In the genomic region with DNA sequence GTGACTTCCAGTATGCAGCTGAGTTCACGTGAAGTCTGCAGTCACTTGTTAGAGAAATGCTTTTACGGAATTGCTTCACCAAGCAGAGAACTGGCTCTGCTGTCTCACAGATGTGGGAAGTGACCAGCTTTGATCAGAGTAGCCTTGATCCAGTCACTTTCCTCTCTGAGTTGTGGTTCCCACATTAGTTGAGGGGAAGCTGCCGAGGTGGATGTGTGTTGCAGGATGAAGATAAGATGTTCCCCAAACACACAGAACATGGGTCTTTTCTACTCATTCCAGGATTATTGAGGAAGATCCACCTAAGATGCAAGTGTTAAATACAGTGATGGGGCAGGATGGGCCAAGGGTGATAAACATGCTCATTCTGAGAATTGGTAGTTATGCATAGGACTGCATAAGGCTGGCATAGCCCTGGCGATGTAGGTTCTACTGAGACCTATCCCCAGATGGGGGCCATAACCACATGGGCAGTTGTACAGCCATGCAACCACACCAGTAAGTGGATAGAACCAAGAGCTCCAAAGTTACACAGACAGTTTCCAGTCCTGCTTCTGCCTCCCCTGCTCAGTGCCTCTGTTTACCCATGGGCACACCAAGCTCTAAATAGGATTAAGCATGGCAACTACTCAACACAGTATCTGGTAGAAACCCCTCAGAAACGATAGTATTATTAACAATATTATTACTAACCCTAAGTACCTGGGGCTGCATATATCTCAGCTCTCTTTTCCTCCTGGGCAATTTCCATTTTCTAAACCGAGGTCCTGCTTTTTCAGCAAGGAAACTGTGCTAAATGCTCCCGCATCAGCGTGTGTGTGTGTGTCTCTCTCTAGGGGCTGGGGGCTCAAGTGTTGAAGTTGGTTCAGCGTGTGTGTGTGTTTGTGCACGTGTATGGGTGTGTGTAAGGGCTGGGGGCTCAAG, we compare ENCODE assay signal across 8 cellular contexts.
DNase-seq lines count a peak whose midpoint lies in the region; ATAC-seq, FAIRE-seq and TF ChIP-seq lines count a peak whose summit lies in the region.

No MANE protein-coding gene starts in this region.

- peaks cover 48% of the 10 kb centered on the region for H3K4me1 Mint-ChIP-seq in WTC11
- peaks cover 62% of the 10 kb centered on the region for H3K4me1 Mint-ChIP-seq in glutamatergic neuron (ENCODE audit: low read depth, unreplicated experiment)

- CTCF ChIA-PET in WTC11 (lab: Charles Lee) = interaction anchor here (0.8 to 2.8 kb wide), 3 partner anchors 9 to 315 kb away, joined by 4 to 12 read pairs (median 8); no protein-coding TSS in a partner anchor

- peaks cover 8 to 25% of the 10 kb centered on the region in 2 donors for H3K4me1 ChIP-seq in gastrocnemius medialis

- H3K4me3 Mint-ChIP-seq in WTC11 (peak overlapping the region; percentile 91), glutamatergic neuron (ENCODE audit: unreplicated experiment) (peak overlapping the region; percentile 89)

- H3K27me3 Mint-ChIP-seq in WTC11 (ENCODE audit: low read depth) (peaks cover 6% of the 10 kb centered on the region), glutamatergic neuron (ENCODE audit: unreplicated experiment) (peaks cover 2% of the 10 kb centered on the region)

- no peaks in the 10 kb centered on the region for H3K27me3 ChIP-seq in gastrocnemius medialis

- no peak for TF ChIP-seq CTCF in WTC11 (IDR thresholded peaks at IDR 0.05)
- TF ChIP-seq CTCF in glutamatergic neuron (IDR thresholded peaks at IDR 0.05; ENCODE audit: partially characterized antibody, unreplicated experiment) = no peak
- no peak for TF ChIP-seq CTCF in gastrocnemius medialis (IDR thresholded peaks at IDR 0.05 in 4 of 5, conservative IDR thresholded peaks at IDR 0.05 in 1 of 5)

- no peak for ATAC-seq in WTC11
- no peak for ATAC-seq in gastrocnemius medialis
- ATAC-seq in HG02571 (IDR thresholded peaks at IDR 0.05; ENCODE audit: unreplicated experiment) = no peak
- no peak for ATAC-seq in GM21723 (IDR thresholded peaks at IDR 0.05; ENCODE audit: unreplicated experiment)

- POLR2A ChIA-PET in WTC11 (lab: Charles Lee) = interaction anchor here (0.6 to 0.7 kb wide), 2 partner anchors 79 to 1713 kb away, joined by 3 to 4 read pairs; no protein-coding TSS in a partner anchor

- DNase-seq in GM12892 (ENCODE audit: insufficient read length) (no peak), WTC11 (ENCODE audit: low spot score) (no peak), glutamatergic neuron (no peak), gastrocnemius medialis (no peak), HCEC 1CT (no peak), NCI-H526 (lab: John Stamatoyannopoulos, UW) (no peak)

- H3K36me3 Mint-ChIP-seq in WTC11 (no peaks in the 10 kb centered on the region), glutamatergic neuron (ENCODE audit: unreplicated experiment) (no peaks in the 10 kb centered on the region)

- peak overlapping the region; percentile 47 to 74 (median 64) for H3K27ac ChIP-seq in gastrocnemius medialis

- H3K9me3 Mint-ChIP-seq in WTC11 (no peaks in the 10 kb centered on the region), glutamatergic neuron (ENCODE audit: unreplicated experiment) (peaks cover 7% of the 10 kb centered on the region)

- peak; percentile 17 for FAIRE-seq in GM12892 (lab: Jason Lieb, UNC)

- H3K9me3 ChIP-seq in gastrocnemius medialis = no peaks in the 10 kb centered on the region

- H3K27ac Mint-ChIP-seq in WTC11 = peak overlapping the region; percentile 90; the same call in 1 of the 2 replicates
- peak overlapping the region; percentile 94 for H3K27ac Mint-ChIP-seq in glutamatergic neuron (ENCODE audit: unreplicated experiment)

- TF ChIP-seq POLR2A in GM12892 (IDR thresholded peaks at IDR 0.05; ENCODE audit: low read depth, low read length) (no peak), gastrocnemius medialis (IDR thresholded peaks at IDR 0.05) (no peak)

- intact Hi-C loops in gastrocnemius medialis (cut with DNase I; ENCODE audit: low total_unique reads) = loop anchor here (5.0 kb wide), 1 partner anchor 167 kb away; a partner anchor contains a TSS

- in situ Hi-C loops in gastrocnemius medialis (cut with MboI; ENCODE audit: low sequenced_read_pairs in 4 of 4) = no loop called here

- peak overlapping the region; percentile 61 to 80 (median 65) for H3K4me3 ChIP-seq in gastrocnemius medialis

- no peaks in the 10 kb centered on the region for H3K36me3 ChIP-seq in gastrocnemius medialis

TF ChIP-seq in WTC11, 78 proteins besides CTCF, POLR2A, EP300 and RAD21:
- TF ChIP-seq, protein P1, sequence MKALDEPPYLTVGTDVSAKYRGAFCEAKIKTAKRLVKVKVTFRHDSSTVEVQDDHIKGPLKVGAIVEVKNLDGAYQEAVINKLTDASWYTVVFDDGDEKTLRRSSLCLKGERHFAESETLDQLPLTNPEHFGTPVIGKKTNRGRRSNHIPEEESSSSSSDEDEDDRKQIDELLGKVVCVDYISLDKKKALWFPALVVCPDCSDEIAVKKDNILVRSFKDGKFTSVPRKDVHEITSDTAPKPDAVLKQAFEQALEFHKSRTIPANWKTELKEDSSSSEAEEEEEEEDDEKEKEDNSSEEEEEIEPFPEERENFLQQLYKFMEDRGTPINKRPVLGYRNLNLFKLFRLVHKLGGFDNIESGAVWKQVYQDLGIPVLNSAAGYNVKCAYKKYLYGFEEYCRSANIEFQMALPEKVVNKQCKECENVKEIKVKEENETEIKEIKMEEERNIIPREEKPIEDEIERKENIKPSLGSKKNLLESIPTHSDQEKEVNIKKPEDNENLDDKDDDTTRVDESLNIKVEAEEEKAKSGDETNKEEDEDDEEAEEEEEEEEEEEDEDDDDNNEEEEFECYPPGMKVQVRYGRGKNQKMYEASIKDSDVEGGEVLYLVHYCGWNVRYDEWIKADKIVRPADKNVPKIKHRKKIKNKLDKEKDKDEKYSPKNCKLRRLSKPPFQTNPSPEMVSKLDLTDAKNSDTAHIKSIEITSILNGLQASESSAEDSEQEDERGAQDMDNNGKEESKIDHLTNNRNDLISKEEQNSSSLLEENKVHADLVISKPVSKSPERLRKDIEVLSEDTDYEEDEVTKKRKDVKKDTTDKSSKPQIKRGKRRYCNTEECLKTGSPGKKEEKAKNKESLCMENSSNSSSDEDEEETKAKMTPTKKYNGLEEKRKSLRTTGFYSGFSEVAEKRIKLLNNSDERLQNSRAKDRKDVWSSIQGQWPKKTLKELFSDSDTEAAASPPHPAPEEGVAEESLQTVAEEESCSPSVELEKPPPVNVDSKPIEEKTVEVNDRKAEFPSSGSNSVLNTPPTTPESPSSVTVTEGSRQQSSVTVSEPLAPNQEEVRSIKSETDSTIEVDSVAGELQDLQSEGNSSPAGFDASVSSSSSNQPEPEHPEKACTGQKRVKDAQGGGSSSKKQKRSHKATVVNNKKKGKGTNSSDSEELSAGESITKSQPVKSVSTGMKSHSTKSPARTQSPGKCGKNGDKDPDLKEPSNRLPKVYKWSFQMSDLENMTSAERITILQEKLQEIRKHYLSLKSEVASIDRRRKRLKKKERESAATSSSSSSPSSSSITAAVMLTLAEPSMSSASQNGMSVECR (CRISPR knock-in tag; IDR thresholded peaks at IDR 0.05; ENCODE audit: borderline replicate concordance) = no peak
- TF ChIP-seq NR2C2 (CRISPR knock-in tag; IDR thresholded peaks at IDR 0.05) (no peak), ZNF138 (CRISPR knock-in tag; conservative IDR thresholded peaks at IDR 0.05) (no peak), GRHL2 (CRISPR knock-in tag; IDR thresholded peaks at IDR 0.05; ENCODE audit: insufficient replicate concordance, severe bottlenecking) (no peak), IRF2 (CRISPR knock-in tag; IDR thresholded peaks at IDR 0.05; ENCODE audit: borderline replicate concordance, low read depth) (no peak), ZBTB21 (CRISPR knock-in tag; IDR thresholded peaks at IDR 0.05; ENCODE audit: borderline replicate concordance) (no peak), GTF2I (CRISPR knock-in tag; conservative IDR thresholded peaks at IDR 0.05) (no peak), ZNF423 (CRISPR knock-in tag; IDR thresholded peaks at IDR 0.05) (no peak), ZNF671 (CRISPR knock-in tag; IDR thresholded peaks at IDR 0.05) (no peak), SOX15 (CRISPR knock-in tag; IDR thresholded peaks at IDR 0.05) (no peak), ZNF263 (CRISPR knock-in tag; IDR thresholded peaks at IDR 0.05; ENCODE audit: low read depth) (no peak), NR3C1 (CRISPR knock-in tag; conservative IDR thresholded peaks at IDR 0.05; ENCODE audit: low read depth) (no peak), ZNF416 (CRISPR knock-in tag; IDR thresholded peaks at IDR 0.05) (no peak), ETV6 (CRISPR knock-in tag; IDR thresholded peaks at IDR 0.05) (no peak)
- TF ChIP-seq, protein P2, sequence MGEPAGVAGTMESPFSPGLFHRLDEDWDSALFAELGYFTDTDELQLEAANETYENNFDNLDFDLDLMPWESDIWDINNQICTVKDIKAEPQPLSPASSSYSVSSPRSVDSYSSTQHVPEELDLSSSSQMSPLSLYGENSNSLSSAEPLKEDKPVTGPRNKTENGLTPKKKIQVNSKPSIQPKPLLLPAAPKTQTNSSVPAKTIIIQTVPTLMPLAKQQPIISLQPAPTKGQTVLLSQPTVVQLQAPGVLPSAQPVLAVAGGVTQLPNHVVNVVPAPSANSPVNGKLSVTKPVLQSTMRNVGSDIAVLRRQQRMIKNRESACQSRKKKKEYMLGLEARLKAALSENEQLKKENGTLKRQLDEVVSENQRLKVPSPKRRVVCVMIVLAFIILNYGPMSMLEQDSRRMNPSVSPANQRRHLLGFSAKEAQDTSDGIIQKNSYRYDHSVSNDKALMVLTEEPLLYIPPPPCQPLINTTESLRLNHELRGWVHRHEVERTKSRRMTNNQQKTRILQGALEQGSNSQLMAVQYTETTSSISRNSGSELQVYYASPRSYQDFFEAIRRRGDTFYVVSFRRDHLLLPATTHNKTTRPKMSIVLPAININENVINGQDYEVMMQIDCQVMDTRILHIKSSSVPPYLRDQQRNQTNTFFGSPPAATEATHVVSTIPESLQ (CRISPR knock-in tag; IDR thresholded peaks at IDR 0.05) = no peak
- TF ChIP-seq, protein P3, sequence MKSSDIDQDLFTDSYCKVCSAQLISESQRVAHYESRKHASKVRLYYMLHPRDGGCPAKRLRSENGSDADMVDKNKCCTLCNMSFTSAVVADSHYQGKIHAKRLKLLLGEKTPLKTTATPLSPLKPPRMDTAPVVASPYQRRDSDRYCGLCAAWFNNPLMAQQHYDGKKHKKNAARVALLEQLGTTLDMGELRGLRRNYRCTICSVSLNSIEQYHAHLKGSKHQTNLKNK (CRISPR knock-in tag; IDR thresholded peaks at IDR 0.05) = no peak
